In the genomic region with DNA sequence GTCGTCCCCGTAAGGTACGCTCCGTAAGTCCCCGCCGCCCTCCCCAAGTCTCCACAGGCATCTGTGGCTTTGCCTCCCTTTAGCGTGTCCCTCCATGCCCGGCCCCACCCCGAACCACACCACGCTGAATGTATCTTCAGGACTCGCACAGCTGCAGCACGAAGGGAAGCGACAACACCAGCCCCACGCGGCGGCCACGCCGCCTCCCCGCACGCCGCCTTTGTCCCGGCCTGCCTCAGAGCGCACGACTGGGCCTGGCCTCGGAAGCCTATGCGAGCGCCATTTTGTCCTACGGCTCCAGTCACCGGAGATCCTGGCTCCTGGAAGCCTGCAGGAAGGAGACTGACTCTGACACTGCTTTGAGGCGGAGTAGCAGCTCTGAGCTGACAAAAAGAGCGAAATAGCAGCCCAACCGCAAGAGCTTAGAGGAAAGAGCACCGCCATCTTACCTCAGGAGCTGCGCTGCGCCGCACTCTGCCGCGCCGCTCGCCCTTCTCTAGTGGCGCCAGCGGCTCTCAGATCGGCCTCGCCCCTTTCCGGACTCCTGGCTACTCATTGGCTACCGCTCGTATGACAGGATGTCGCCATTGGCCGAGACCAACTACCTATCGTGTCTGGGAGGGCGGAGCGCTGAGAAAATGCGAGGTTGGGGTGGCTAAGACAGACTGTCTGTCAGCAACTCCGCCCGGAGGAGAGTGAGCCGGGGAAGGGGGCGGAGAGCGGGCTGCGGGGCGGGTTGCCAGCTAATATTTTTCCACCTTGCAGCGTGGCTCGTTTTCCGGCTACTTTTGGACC, we compare ENCODE assay signal across 8 cellular contexts. TPM values are rescaled to one million over a fixed set of nuclear protein-coding genes. Genes with fewer than 3 reads are reported as not detected.
DNase-seq lines count a peak whose midpoint lies in the region; ATAC-seq, FAIRE-seq and TF ChIP-seq lines count a peak whose summit lies in the region.

A gene with protein sequence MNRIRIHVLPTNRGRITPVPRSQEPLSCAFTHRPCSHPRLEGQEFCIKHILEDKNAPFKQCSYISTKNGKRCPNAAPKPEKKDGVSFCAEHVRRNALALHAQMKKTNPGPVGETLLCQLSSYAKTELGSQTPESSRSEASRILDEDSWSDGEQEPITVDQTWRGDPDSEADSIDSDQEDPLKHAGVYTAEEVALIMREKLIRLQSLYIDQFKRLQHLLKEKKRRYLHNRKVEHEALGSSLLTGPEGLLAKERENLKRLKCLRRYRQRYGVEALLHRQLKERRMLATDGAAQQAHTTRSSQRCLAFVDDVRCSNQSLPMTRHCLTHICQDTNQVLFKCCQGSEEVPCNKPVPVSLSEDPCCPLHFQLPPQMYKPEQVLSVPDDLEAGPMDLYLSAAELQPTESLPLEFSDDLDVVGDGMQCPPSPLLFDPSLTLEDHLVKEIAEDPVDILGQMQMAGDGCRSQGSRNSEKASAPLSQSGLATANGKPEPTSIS (minus strand): TSS at position 501 of the 795 bp plus-strand sequence. CDS start 606 bp downstream, outside the sequence.

- H3K27me3 ChIP-seq in IMR-90 (ENCODE audit: control insufficient read depth, insufficient read depth, low read length) (no peaks in the 10 kb centered on the region), endothelial cell of umbilical vein (ENCODE audit: control insufficient read depth in 2 of 2, insufficient read depth in 2 of 2, low read length in 2 of 2) (no peaks in the 10 kb centered on the region)

- peak within 1 kb of the TSS; percentile 38; the same call in 1 of the 3 replicates for H2BK15ac ChIP-seq in IMR-90 (ENCODE audit: low read depth, low read length)

- H3K56ac ChIP-seq in IMR-90 (ENCODE audit: extremely low read depth, insufficient read depth, low read length), result peak within 1 kb of the TSS; percentile 98

- H3K79me1 ChIP-seq in IMR-90 (ENCODE audit: low read depth in 1 of 2, low read length in 2 of 2), result peaks cover 20 to 34% of the 10 kb centered on the region in 2 experiments

- H3K27ac ChIP-seq in IMR-90 (ENCODE audit: insufficient read depth, low read length), result peak within 1 kb of the TSS; percentile 93
- peak within 1 kb of the TSS; percentile 66 for H3K27ac ChIP-seq in endothelial cell of umbilical vein (ENCODE audit: insufficient read depth, low read depth, low read length)

- WGBS in IMR-90 (ENCODE audit: extremely low coverage in 2 of 2, insufficient read length in 1 of 2), 2 experiments, result 2% methylated on average over 24 of the region's 63 CpGs; no CpG with 5 or more reads in 1 of the 2 experiments

- intact Hi-C loops in IMR-90 (cut with micrococcal nuclease), result loop anchor here (5.0 kb wide), 1 partner anchor 115 kb away; no protein-coding TSS in a partner anchor
- intact Hi-C loops in endothelial cell of umbilical vein (cut with micrococcal nuclease), result loop anchor here (1.0 kb wide), 2 partner anchors 34 to 113 kb away; a partner anchor contains a TSS

- POLR2A ChIA-PET in IMR-90 (lab: Charles Lee; ENCODE audit: unreplicated experiment), result interaction anchor here (0.6 to 1.0 kb wide), 2 partner anchors 10 to 123 kb away, joined by 3 to 17 read pairs; no protein-coding TSS in a partner anchor
- POLR2A ChIA-PET in endothelial cell of umbilical vein (lab: Charles Lee), result interaction anchor here (0.6 to 1.5 kb wide), 7 partner anchors 8 to 244 kb away, joined by 3 to 8 read pairs (median 4); no protein-coding TSS in a partner anchor

- BruUV-seq in IMR-90 (replicated peaks; lab: Mats Ljungman, UMichigan) (no TSS peak), endothelial cell of umbilical vein (replicated peaks; lab: Mats Ljungman, UMichigan) (TSS peak; percentile 35)

- H3K36me3 ChIP-seq in IMR-90 (ENCODE audit: control insufficient read depth, insufficient read depth, low read length) (peaks cover 15% of the 10 kb centered on the region), endothelial cell of umbilical vein (ENCODE audit: control insufficient read depth in 2 of 2, extremely low read depth in 1 of 2, insufficient read depth in 2 of 2, low read length in 2 of 2) (peaks cover 6 to 12% of the 10 kb centered on the region in 2 experiments)

- H3K9me1 ChIP-seq in IMR-90 (ENCODE audit: insufficient read depth, low read length) (peaks cover 11% of the 10 kb centered on the region), endothelial cell of umbilical vein (replicated peaks; ENCODE audit: control insufficient read depth, extremely low read depth, insufficient read depth, low read length) (no peaks in the 10 kb centered on the region)

- peak within 1 kb of the TSS; percentile 95 for H4K5ac ChIP-seq in IMR-90 (ENCODE audit: low read depth, low read length)

- dilution Hi-C loops in IMR-90 (cut with HindIII; ENCODE audit: low sequenced_read_pairs, unreplicated experiment) (no loop called here), endothelial cell of umbilical vein (cut with MboI; ENCODE audit: extremely low pct_ligation_motif_present, low sequenced_read_pairs) (no loop called here)

- peak; percentile 98 for FAIRE-seq in endothelial cell of umbilical vein (lab: Jason Lieb, UNC)

- H3K9ac ChIP-seq in IMR-90 (ENCODE audit: low read depth, low read length) (peak within 1 kb of the TSS; percentile 97), endothelial cell of umbilical vein (replicated peaks; ENCODE audit: extremely low read depth, insufficient read depth, low read length) (peak within 1 kb of the TSS; percentile 84)

- H2AK5ac ChIP-seq in IMR-90 (ENCODE audit: low read depth, low read length), result peak within 1 kb of the TSS; percentile 93

- H3K4me3 ChIP-seq in IMR-90 (ENCODE audit: insufficient read depth, low read depth, low read length), result peak within 1 kb of the TSS; percentile 88
- peak within 1 kb of the TSS; percentile 46 to 94 (median 56) for H3K4me3 ChIP-seq in endothelial cell of umbilical vein (replicated peaks in 1 of 3; ENCODE audit: insufficient read depth in 1 of 3, low read depth in 1 of 3, low read length in 3 of 3)

- ATAC-seq in GM21528 (IDR thresholded peaks at IDR 0.05; ENCODE audit: low FRiP score, unreplicated experiment) (peak; percentile 97), IMR-90 (ENCODE audit: low read depth) (peak; percentile 97)

- H3K4me2 ChIP-seq in IMR-90 (ENCODE audit: low read depth, low read length), result peak within 1 kb of the TSS; percentile 88
- peak within 1 kb of the TSS; percentile 99 for H3K4me2 ChIP-seq in endothelial cell of umbilical vein (ENCODE audit: insufficient read depth, low read length)

- TF ChIP-seq POLR2A in IMR-90 (IDR thresholded peaks at IDR 0.05; ENCODE audit: low read depth, low read length), result peak; percentile 99
- peak; percentile 99 for TF ChIP-seq POLR2A in endothelial cell of umbilical vein (IDR thresholded peaks at IDR 0.05; ENCODE audit: low read depth, low read length)

- DNase-seq in DMS 273 (lab: John Stamatoyannopoulos, UW; ENCODE audit: unreplicated experiment) (peak; percentile 98), IMR-90 (peak; percentile 99), OCI-M1 (lab: John Stamatoyannopoulos, UW) (peak; percentile 99), activated T-cell treated with anti-CD3 and anti-CD28 coated beads for 24 hours (ENCODE audit: low read depth) (peak; percentile 97), endothelial cell of umbilical vein (ENCODE audit: low read depth, low spot score) (peak; percentile 99), middle frontal gyrus (ENCODE audit: extremely low spot score, low spot score) (peak; percentile 98)
- DNase-seq in stimulated activated CD8-positive, alpha-beta memory T cell treated with anti-CD3 and anti-CD28 coated beads, Interleukin-2, amount 100 ng/mL, for 48 hours (ENCODE audit: low read depth in 2 of 2), result peak; percentile 93 to 95

- peaks cover 48% of the 10 kb centered on the region for H3K79me2 ChIP-seq in endothelial cell of umbilical vein (ENCODE audit: control insufficient read depth, insufficient read depth, low read length)

- H4K8ac ChIP-seq in IMR-90 (ENCODE audit: low read depth in 2 of 2, low read length in 2 of 2), result peak within 1 kb of the TSS; percentile 80 to 97

- no peak within 1 kb of the TSS for H2BK20ac ChIP-seq in IMR-90 (ENCODE audit: low read depth, low read length)

- H2BK120ac ChIP-seq in IMR-90 (ENCODE audit: low read depth, low read length), result peak within 1 kb of the TSS; percentile 71

- H2BK5ac ChIP-seq in IMR-90 (ENCODE audit: low read depth, low read length, poor library complexity, severe bottlenecking), result peak within 1 kb of the TSS; percentile 79

- H2AFZ ChIP-seq in IMR-90 (replicated peaks; ENCODE audit: low read length, poor library complexity) (peak within 1 kb of the TSS; percentile 95), endothelial cell of umbilical vein (ENCODE audit: low read depth, low read length) (peak within 1 kb of the TSS; percentile 98)

- H3K14ac ChIP-seq in IMR-90 (replicated peaks; ENCODE audit: low read depth, low read length), result peak within 1 kb of the TSS; percentile 98

- peak within 1 kb of the TSS; percentile 92 for H2AK9ac ChIP-seq in IMR-90 (replicated peaks; ENCODE audit: low read depth, low read length, poor library complexity)

- H3K23ac ChIP-seq in IMR-90 (ENCODE audit: low read depth, low read length), result peak within 1 kb of the TSS; percentile 95

- CTCF ChIA-PET in IMR-90 (lab: Yijun Ruan, JAX) (interaction anchor here (0.8 kb wide), 2 partner anchors 10 to 11 kb away, joined by 3 read pairs; no protein-coding TSS in a partner anchor), endothelial cell of umbilical vein (lab: Charles Lee) (interaction anchor here (0.7 to 1.4 kb wide), 4 partner anchors 9 to 133 kb away, joined by 3 to 6 read pairs (median 3); no protein-coding TSS in a partner anchor)

- H3K4ac ChIP-seq in IMR-90 (ENCODE audit: low read depth, low read length), result peak within 1 kb of the TSS; percentile 97

- in situ Hi-C loops in IMR-90 (cut with MboI; ENCODE audit: low sequenced_read_pairs), result no loop called here

- peak within 1 kb of the TSS; percentile 96 for H4K91ac ChIP-seq in IMR-90 (ENCODE audit: insufficient read depth, low read depth, low read length)

- no peak for TF ChIP-seq RAD21 in IMR-90 (IDR thresholded peaks at IDR 0.05; ENCODE audit: low read length)

- peak within 1 kb of the TSS; percentile 86 for H3K18ac ChIP-seq in IMR-90 (ENCODE audit: low read depth, low read length)

- TF ChIP-seq CTCF in IMR-90 (conservative IDR thresholded peaks at IDR 0.05; ENCODE audit: low read depth, low read length) (no peak), endothelial cell of umbilical vein (IDR thresholded peaks at IDR 0.05; ENCODE audit: extremely low read depth in 1 of 2, insufficient read depth in 1 of 2, low read depth in 1 of 2, low read length in 2 of 2) (peak in 1 of 2 donors; percentile 3)

- H3K4me1 ChIP-seq in IMR-90 (ENCODE audit: control insufficient read depth, insufficient read depth, low read length), result peaks cover 4% of the 10 kb centered on the region
- H3K4me1 ChIP-seq in endothelial cell of umbilical vein (ENCODE audit: control insufficient read depth, extremely low read depth, insufficient read depth, low read length), result peaks cover 30% of the 10 kb centered on the region

- H3K9me3 ChIP-seq in IMR-90 (ENCODE audit: control insufficient read depth, insufficient read depth, low read length), result no peaks in the 10 kb centered on the region
- no peaks in the 10 kb centered on the region for H3K9me3 ChIP-seq in endothelial cell of umbilical vein (replicated peaks; ENCODE audit: control insufficient read depth, insufficient read depth, low read length)

- H4K20me1 ChIP-seq in IMR-90 (ENCODE audit: insufficient read depth, low read length) (peaks cover 43% of the 10 kb centered on the region), endothelial cell of umbilical vein (replicated peaks; ENCODE audit: control insufficient read depth, extremely low read depth, insufficient read depth, low read length) (peaks cover 4% of the 10 kb centered on the region)

RNA-seq across cellular contexts. Expression of the gene that starts here (rescaled TPM):
- total RNA-seq in IMR-90 (2012; rRNA removed), result 46.4 and 47.5 TPM in 2 replicates
- polyA plus RNA-seq in IMR-90 (2012; rRNA removed), result 23.3 and 25.2 TPM in 2 replicates
- 6.7 and 10.0 TPM in 2 replicates for polyA plus RNA-seq in IMR-90 (2012; cell fraction: cytosol; rRNA removed)
- polyA plus RNA-seq in IMR-90 (2012; cell fraction: nucleus; rRNA removed; ENCODE audit: low replicate concordance), result 10.9 and 48.3 TPM in 2 replicates
- 35.8 and 40.6 TPM in 2 replicates for total RNA-seq in endothelial cell of umbilical vein
- 27.3 and 30.5 TPM in 2 replicates for polyA plus RNA-seq in endothelial cell of umbilical vein
- 28.8 and 31.9 TPM in 2 replicates for polyA plus RNA-seq in endothelial cell of umbilical vein (2011; cell fraction: cytosol; rRNA removed)
- 81.0 and 88.2 TPM in 2 replicates for polyA plus RNA-seq in endothelial cell of umbilical vein (2011; cell fraction: nucleus; rRNA removed)
- 23.3 and 27.2 TPM in 2 replicates for polyA plus RNA-seq in endothelial cell of umbilical vein (2012)
- 68.6 and 76.2 TPM in 2 replicates for polyA minus RNA-seq in endothelial cell of umbilical vein
- 42.7 TPM for polyA minus RNA-seq in endothelial cell of umbilical vein (2011; cell fraction: cytosol; rRNA and poly(A)+ RNA removed)
- polyA minus RNA-seq in endothelial cell of umbilical vein (2011; cell fraction: nucleus; rRNA and poly(A)+ RNA removed), result 66.0 and 80.0 TPM in 2 replicates

Comparison
In these comparisons a context has a peak if more than half of its experiments do, and no peak if none do; other contexts are left out.
1. Peak in every context shown above with its lines: DNase-seq, ATAC-seq, H3K4me3 ChIP-seq and H3K27ac ChIP-seq.